8 cellular contexts compared by ENCODE assay signal in genomic region chr1:53195913-53196484, GRCh38. TPM values are rescaled to one million over a fixed set of nuclear protein-coding genes. Genes with fewer than 3 reads are reported as not detected.
DNase-seq lines count a peak whose midpoint lies in the region; ATAC-seq and TF ChIP-seq lines count a peak whose summit lies in the region.

No MANE protein-coding gene starts in this region.

- intact Hi-C loops in tibial artery (cut with DNase I; ENCODE audit: low total_unique reads): loop anchor here (10.0 kb wide), 1 partner anchor 271 kb away; the partner anchor contains the start of genes ECHDC2 and SCP2

- DNase-seq in NCI-H146 (lab: John Stamatoyannopoulos, UW): peak; percentile 16
- no peak for DNase-seq in NCI-H146 treated with DMSO at 0.1 percent for 48 hours (lab: John Stamatoyannopoulos, UW; ENCODE audit: unreplicated experiment)
- DNase-seq in left lobe of liver (ENCODE audit: low spot score): peak; percentile 72
- no peak for DNase-seq in tibial artery
- DNase-seq in NK-92 treated with Interleukin-12 subunit alpha and Interleukin-12 subunit beta, amount 100 ng/mL, for 24 hours (lab: John Stamatoyannopoulos, UW): no peak
- DNase-seq in RKO (ENCODE audit: low spot score): no peak

- no peaks in the 10 kb centered on the region for H3K27me3 ChIP-seq in tibial artery

- peak overlapping the region; percentile 91 to 93 for H3K4me3 ChIP-seq in tibial artery

- peak; percentile 4 for ATAC-seq in HG03342 (IDR thresholded peaks at IDR 0.05; ENCODE audit: unreplicated experiment)
- ATAC-seq in left lobe of liver: peak; percentile 74

- no peak for TF ChIP-seq CTCF in tibial artery (IDR thresholded peaks at IDR 0.05)

- H3K4me1 ChIP-seq in tibial artery: peaks cover 0 to 39% (median 29%) of the 10 kb centered on the region in 4 donors

- no peaks in the 10 kb centered on the region for H3K9me3 ChIP-seq in tibial artery

- H3K27ac ChIP-seq in angular gyrus (ENCODE audit: low read depth, low read length): peak overlapping the region; percentile 64
- peak overlapping the region; percentile 97 to 99 for H3K27ac ChIP-seq in tibial artery

- peaks cover 0 to 5% (median 4%) of the 10 kb centered on the region in 3 donors for H3K36me3 ChIP-seq in tibial artery

RNA-seq across cellular contexts. Expression of gene CPT2, which starts 0.6 kb away (rescaled TPM):
- total RNA-seq in left lobe of liver: 96.0 TPM

RNA-seq across cellular contexts. Expression of gene CZIB, which starts 24.4 kb away (rescaled TPM):
- total RNA-seq in left lobe of liver: 27.7 TPM

RNA-seq across cellular contexts. Expression of gene MAGOH, which starts 42.3 kb away (rescaled TPM):
- total RNA-seq in left lobe of liver: 15.3 TPM

RNA-seq across cellular contexts. Expression of gene SLC1A7, which starts 53.6 kb away (rescaled TPM):
- total RNA-seq in left lobe of liver: 0.35 TPM

Comparison
In these comparisons a context has a peak if more than half of its experiments do, and no peak if none do; other contexts are left out.
1. DNase-seq: peak in NCI-H146 (single experiment) and left lobe of liver (single experiment); none in NCI-H146 treated with DMSO at 0.1 percent for 48 hours (single experiment), tibial artery (0 of 2), NK-92 treated with Interleukin-12 subunit alpha and Interleukin-12 subunit beta, amount 100 ng/mL, for 24 hours (single experiment) and RKO (single experiment).